In the genomic region with DNA sequence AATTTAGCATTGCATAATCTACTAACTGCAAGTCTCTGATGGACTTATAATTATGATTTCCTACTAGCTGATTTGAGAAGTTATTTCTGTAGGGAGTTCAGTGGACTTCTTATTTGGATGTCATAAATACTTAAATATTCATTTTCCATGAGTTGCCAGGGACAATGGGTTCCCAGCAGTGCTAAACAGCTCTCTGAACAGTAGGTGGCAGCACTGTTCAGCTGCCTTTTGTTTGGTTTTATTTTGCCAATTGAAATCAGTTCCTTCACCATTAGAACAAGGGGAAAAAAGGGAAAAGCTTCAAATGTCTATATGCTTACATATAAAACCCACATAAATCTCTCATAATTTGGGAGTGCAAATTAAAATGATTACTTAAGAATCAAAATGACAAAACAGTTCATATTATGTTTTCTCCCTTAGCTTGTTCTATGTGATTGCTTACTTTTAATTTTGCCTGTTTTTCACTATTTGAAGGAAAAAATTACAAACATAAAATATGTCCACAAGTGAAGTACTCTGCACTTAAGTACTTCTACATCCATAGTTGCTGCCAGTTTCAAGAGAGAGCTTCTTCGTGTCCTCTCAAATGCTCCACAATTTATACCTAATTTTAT, we compare ENCODE assay signal across 9 cellular contexts.
DNase-seq lines count a peak whose midpoint lies in the region; ATAC-seq, FAIRE-seq and TF ChIP-seq lines count a peak whose summit lies in the region.
"Had no signal": no experiment of that assay in that cellular context is flagged by ENCODE, and none has a peak within 500 bp of the region (broad histone marks: within the 10 kb centered on the region; RNA-seq: fewer than 3 reads in every experiment).

No MANE protein-coding gene starts in this region.

- no peak for FAIRE-seq in kidney (lab: Jason Lieb, UNC)

- H3K4me1 ChIP-seq in DOHH2 (ENCODE audit: control insufficient read depth, low read length) = peaks cover 29% of the 10 kb centered on the region
- H3K4me1 ChIP-seq in kidney (ENCODE audit: control insufficient read depth in 1 of 2, insufficient read depth in 1 of 2, low read depth in 1 of 2, low read length in 2 of 2) = no peaks in the 10 kb centered on the region
- H3K4me1 ChIP-seq in tibial nerve = peaks cover 0 to 7% (median 0%) of the 10 kb centered on the region in 4 donors

- H3K36me3 Mint-ChIP-seq in MCF 10A (ENCODE audit: insufficient read depth, unreplicated experiment) = no peaks in the 10 kb centered on the region
- H3K36me3 Mint-ChIP-seq: activated naive CD4-positive, alpha-beta T cell treated with anti-CD3 and anti-CD28 coated beads, Interleukin-2, amount 50 U/mL, for 72 hours had no signal

- H3K27ac ChIP-seq in DOHH2 (ENCODE audit: low read depth, low read length) (no peak overlapping the region), kidney (ENCODE audit: low read depth in 2 of 2, low read length in 2 of 2) (no peak overlapping the region), tibial nerve (no peak overlapping the region)

- H3K27me3 ChIP-seq in DOHH2 (ENCODE audit: control insufficient read depth, low read length) (no peaks in the 10 kb centered on the region), tibial nerve (no peaks in the 10 kb centered on the region)

- H3K9me2 ChIP-seq in DOHH2 (replicated peaks; ENCODE audit: control insufficient read depth, low read length) = no peaks in the 10 kb centered on the region

- TF ChIP-seq POLR2A in tibial nerve (IDR thresholded peaks at IDR 0.05) = no peak

- POLR2A ChIA-PET in MCF 10A (lab: Yijun Ruan, JAX) = no interaction called here

- intact Hi-C loops in MCF 10A (cut with micrococcal nuclease) (loop anchor here (1.0 to 5.0 kb wide), 2 partner anchors 1092 to 1112 kb away; no protein-coding TSS in a partner anchor), kidney (cut with DNase I) (no loop called here)

- no peaks in the 10 kb centered on the region for H3K4me1 Mint-ChIP-seq in MCF 10A (ENCODE audit: insufficient read depth, unreplicated experiment)

- H3K27ac Mint-ChIP-seq in MCF 10A (ENCODE audit: low read depth, unreplicated experiment) = no peak overlapping the region
- H3K27ac Mint-ChIP-seq: activated naive CD4-positive, alpha-beta T cell treated with anti-CD3 and anti-CD28 coated beads, Interleukin-2, amount 50 U/mL, for 72 hours had no signal

- peak; percentile 57 for ATAC-seq in GM19324 (IDR thresholded peaks at IDR 0.05; ENCODE audit: low FRiP score, unreplicated experiment)
- peak; percentile 81 for ATAC-seq in HG03354 (IDR thresholded peaks at IDR 0.05; ENCODE audit: poor library complexity, severe bottlenecking, unreplicated experiment)

- H3K4me3 ChIP-seq in DOHH2 (ENCODE audit: low read length) (no peak overlapping the region), kidney (ENCODE audit: low read length in 2 of 2) (no peak overlapping the region), tibial nerve (no peak overlapping the region)

- no peaks in the 10 kb centered on the region for H3F3A ChIP-seq in DOHH2 (ENCODE audit: control insufficient read depth, insufficient read depth)

- H3K9me3 ChIP-seq in DOHH2 (ENCODE audit: control insufficient read depth, insufficient read depth, low read length) (no peaks in the 10 kb centered on the region), kidney (ENCODE audit: control insufficient read depth in 1 of 2, low read length in 2 of 2) (no peaks in the 10 kb centered on the region), tibial nerve (no peaks in the 10 kb centered on the region)

- no peak overlapping the region for H3K9ac ChIP-seq in kidney (ENCODE audit: low read length in 2 of 2)

- no peak for TF ChIP-seq EP300 in tibial nerve (IDR thresholded peaks at IDR 0.05)

- WGBS in tibial nerve, 2 donors = 75 to 83% methylated on average over 1 of the region's 1 CpG

- H4K20me1 ChIP-seq in DOHH2 (ENCODE audit: control insufficient read depth, insufficient read depth, low read depth, low read length) = no peaks in the 10 kb centered on the region

- peak; percentile 95 for TF ChIP-seq CTCF in DOHH2 (IDR thresholded peaks at IDR 0.05; ENCODE audit: low read depth, low read length, poor library complexity, severe bottlenecking)
- TF ChIP-seq CTCF in MCF 10A (IDR thresholded peaks at IDR 0.05; ENCODE audit: unreplicated experiment) = peak; percentile 80
- peak; percentile 79 for TF ChIP-seq CTCF in kidney (IDR thresholded peaks at IDR 0.05; ENCODE audit: borderline replicate concordance, extremely low read depth, insufficient read depth)
- TF ChIP-seq CTCF in tibial nerve (IDR thresholded peaks at IDR 0.05) = peak; percentile 48 to 91 (median 69)

- peak; percentile 72 for DNase-seq in NCI-H748 (lab: John Stamatoyannopoulos, UW; ENCODE audit: unreplicated experiment)
- DNase-seq in MCF 10A (ENCODE audit: unreplicated experiment) = peak; percentile 63
- no peak for DNase-seq in kidney
- peak in 1 of 2 donors; percentile 7 for DNase-seq in tibial nerve (ENCODE audit: low spot score in 2 of 2)
- no peak for DNase-seq in effector CD4-positive, alpha-beta T cell

- H3K4me2 ChIP-seq in DOHH2 (ENCODE audit: low read length) = no peak overlapping the region

- no peaks in the 10 kb centered on the region for H3K9me3 Mint-ChIP-seq in MCF 10A (ENCODE audit: unreplicated experiment)

- H3K27me3 Mint-ChIP-seq in MCF 10A (ENCODE audit: insufficient read depth, unreplicated experiment) = peaks cover 54% of the 10 kb centered on the region

- H3K4me3 Mint-ChIP-seq in MCF 10A (ENCODE audit: unreplicated experiment) = no peak overlapping the region

- H3K36me3 ChIP-seq in DOHH2 (ENCODE audit: control insufficient read depth, low read length) (no peaks in the 10 kb centered on the region), kidney (ENCODE audit: control insufficient read depth in 1 of 2, insufficient read depth in 2 of 2, low read length in 2 of 2) (no peaks in the 10 kb centered on the region), tibial nerve (no peaks in the 10 kb centered on the region)

- BruUV-seq in MCF 10A (replicated peaks; lab: Mats Ljungman, UMichigan) = no TSS peak

- CTCF ChIA-PET in MCF 10A (lab: Yijun Ruan, JAX) = interaction anchor here (0.6 to 3.2 kb wide), 34 partner anchors 9 to 1774 kb away, joined by 3 to 29 read pairs (median 4); no protein-coding TSS in a partner anchor

- no peaks in the 10 kb centered on the region for H3K79me2 ChIP-seq in DOHH2 (ENCODE audit: control insufficient read depth, low read length)

Comparison
In these comparisons a context has a peak if more than half of its experiments do, and no peak if none do; other contexts are left out.
1. DNase-seq: peak in NCI-H748 (single experiment) and MCF 10A (single experiment); none in kidney (single experiment) and effector CD4-positive, alpha-beta T cell (single experiment).
2. Peak in every context shown above with its lines, with median percentiles within 50 percentile points of each other: CTCF ChIP-seq.